33 cellular contexts compared by ENCODE assay signal in the genomic region with DNA sequence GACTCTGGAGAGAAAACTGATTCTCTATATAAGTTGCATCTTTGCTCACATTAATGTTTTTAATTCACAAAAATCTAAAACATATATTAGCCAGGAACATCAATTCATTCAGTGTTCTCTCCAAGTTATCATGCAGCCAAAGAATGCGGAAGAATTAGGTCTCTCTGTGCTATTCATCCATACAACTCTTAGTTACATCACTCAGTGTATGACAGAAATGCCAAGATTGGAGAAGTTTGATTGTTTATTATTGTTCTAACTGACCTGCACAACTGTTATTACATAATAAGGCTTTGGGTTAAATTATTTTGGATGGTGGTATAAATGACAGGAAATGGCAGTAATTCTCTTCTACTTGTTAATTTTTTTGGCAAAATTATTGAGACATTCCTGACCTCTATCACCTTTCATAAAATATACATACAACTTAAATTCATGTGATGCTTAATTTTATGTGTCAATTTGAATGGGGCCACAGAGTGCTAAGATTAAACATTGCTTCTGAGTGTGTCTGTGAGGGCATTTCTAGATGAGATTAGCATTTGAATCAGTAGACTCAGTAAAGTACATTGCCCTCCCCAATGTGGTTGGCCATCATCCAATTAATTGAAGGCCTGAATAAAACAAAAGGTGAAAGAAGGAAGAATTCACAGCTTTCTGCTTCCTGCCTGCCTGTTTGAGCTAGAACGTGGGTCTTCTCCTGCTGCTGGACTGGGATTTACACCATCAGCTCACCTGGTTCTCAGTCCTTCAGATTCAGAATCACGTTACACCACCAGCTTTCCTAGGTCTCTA.
"Had no signal": no experiment of that assay in that cellular context is flagged by ENCODE, and none has a peak within 500 bp of the region (broad histone marks: within the 10 kb centered on the region; RNA-seq: fewer than 3 reads in every experiment).

No MANE protein-coding gene starts in this region.

- H3K4me1 Mint-ChIP-seq: activated naive CD4-positive, alpha-beta T cell treated with anti-CD3 and anti-CD28 coated beads, Interleukin-2, amount 10 ng/mL, durations not matched to agents 7 days and 5 days; activated naive CD8-positive, alpha-beta T cell treated with anti-CD3 and anti-CD28 coated beads, Interleukin-2, amount 10 ng/mL, durations not matched to agents 7 days and 5 days; stimulated activated memory B cell treated with anti-CD40 and anti-IgM and Interleukin-4, amounts not matched to agents 10 μg/mL and 1 μg/mL and 100 μg/mL, for 72 hours had no signal

- FAIRE-seq: colon, islet of Langerhans had no signal

- H3K4me2 ChIP-seq: smooth muscle cell had no signal

- ATAC-seq: activated CD4-positive, CD25-positive, alpha-beta regulatory T cell treated with anti-CD3 and anti-CD28 coated beads, Interleukin-2, amount 50 U/mL, for 24 hours; esophagus mucosa; foreskin keratinocyte; heart right ventricle had no signal

- H3K4me3 Mint-ChIP-seq: activated naive CD4-positive, alpha-beta T cell treated with anti-CD3 and anti-CD28 coated beads, Interleukin-2, amount 10 ng/mL, durations not matched to agents 7 days and 5 days; activated naive CD8-positive, alpha-beta T cell treated with anti-CD3 and anti-CD28 coated beads, Interleukin-2, amount 10 ng/mL, durations not matched to agents 7 days and 5 days; activated T-helper 1 cell treated with anti-CD3 and anti-CD28 coated beads, Interleukin-12 subunit alpha, Interleukin-12 subunit beta, Interleukin-2, Interleukin-4 antibody, amounts not matched to agents 30 ng/mL and 10 ng/mL and 1 ng/mL, durations not matched to agents 14 hours and 24 hours and 36 hours; stimulated activated memory B cell treated with anti-CD40 and anti-IgM and Interleukin-4, amounts not matched to agents 10 μg/mL and 1 μg/mL and 100 μg/mL, for 72 hours; T-helper 1 cell treated with Interleukin-12 subunit alpha and Interleukin-12 subunit beta and Interleukin-4 antibody, amounts not matched to agents 30 μg/mL and 1 μg/mL, for 36 hours had no signal

- H3K4me1 ChIP-seq: breast epithelium, foreskin keratinocyte, heart right ventricle, left ventricle myocardium inferior, pancreas, prostate gland, sigmoid colon had no signal

- DNase-seq: activated CD4-positive, alpha-beta T cell treated with anti-CD3 and anti-CD28 coated beads for 48 hours; activated CD4-positive, alpha-beta T cell treated with anti-CD3 and anti-CD28 coated beads, Interleukin-2, amount 50 U/mL, for 48 hours; activated CD8-positive, alpha-beta memory T cell treated with anti-CD3 and anti-CD28 coated beads, Interleukin-2, amount 50 U/mL, for 4 hours; activated gamma-delta T cell; activated naive CD4-positive, alpha-beta T cell treated with anti-CD3 and anti-CD28 coated beads, Interleukin-2, amount 10 ng/mL, durations not matched to agents 7 days and 5 days; activated naive CD8-positive, alpha-beta T cell treated with anti-CD3 and anti-CD28 coated beads, Interleukin-2, amount 10 ng/mL, durations not matched to agents 7 days and 5 days; activated T-cell treated with anti-CD3 and anti-CD28 coated beads, Interleukin-2, amount 50 U/mL, for 1 hour; amniotic stem cell; central memory CD4-positive, alpha-beta T cell; dorsolateral prefrontal cortex; effector memory CD4-positive, alpha-beta T cell; foreskin keratinocyte; heart right ventricle; left ventricle myocardium inferior; pancreas; sigmoid colon; stimulated activated CD4-positive, alpha-beta T cell treated with anti-CD3 and anti-CD28 coated beads, Interleukin-1b, Interleukin-23, amount 100 ng/mL, for 48 hours; stimulated activated CD4-positive, alpha-beta T cell treated with anti-CD3 and anti-CD28 coated beads, Interleukin-4, amount 100 ng/mL, for 4 hours; stimulated activated CD8-positive, alpha-beta memory T cell treated with anti-CD3 and anti-CD28 coated beads, Interleukin-4, amount 100 ng/mL, for 48 hours; T-helper 9 cell; WERI-Rb-1 had no signal

- H3K27ac Mint-ChIP-seq: activated naive CD4-positive, alpha-beta T cell treated with anti-CD3 and anti-CD28 coated beads, Interleukin-2, amount 10 ng/mL, durations not matched to agents 7 days and 5 days; activated naive CD8-positive, alpha-beta T cell treated with anti-CD3 and anti-CD28 coated beads, Interleukin-2, amount 10 ng/mL, durations not matched to agents 7 days and 5 days; activated T-helper 1 cell treated with anti-CD3 and anti-CD28 coated beads, Interleukin-12 subunit alpha, Interleukin-12 subunit beta, Interleukin-2, Interleukin-4 antibody, amounts not matched to agents 30 ng/mL and 10 ng/mL and 1 ng/mL, durations not matched to agents 14 hours and 24 hours and 36 hours; stimulated activated memory B cell treated with anti-CD40 and anti-IgM and Interleukin-4, amounts not matched to agents 10 μg/mL and 1 μg/mL and 100 μg/mL, for 72 hours; T-helper 1 cell treated with Interleukin-12 subunit alpha and Interleukin-12 subunit beta and Interleukin-4 antibody, amounts not matched to agents 30 μg/mL and 1 μg/mL, for 36 hours had no signal

- H3K27me3 Mint-ChIP-seq: activated naive CD4-positive, alpha-beta T cell treated with anti-CD3 and anti-CD28 coated beads, Interleukin-2, amount 10 ng/mL, durations not matched to agents 7 days and 5 days; stimulated activated memory B cell treated with anti-CD40 and anti-IgM and Interleukin-4, amounts not matched to agents 10 μg/mL and 1 μg/mL and 100 μg/mL, for 72 hours had no signal

- H3K9me3 Mint-ChIP-seq: activated naive CD4-positive, alpha-beta T cell treated with anti-CD3 and anti-CD28 coated beads, Interleukin-2, amount 10 ng/mL, durations not matched to agents 7 days and 5 days; activated naive CD8-positive, alpha-beta T cell treated with anti-CD3 and anti-CD28 coated beads, Interleukin-2, amount 10 ng/mL, durations not matched to agents 7 days and 5 days; activated T-helper 1 cell treated with anti-CD3 and anti-CD28 coated beads, Interleukin-12 subunit alpha, Interleukin-12 subunit beta, Interleukin-2, Interleukin-4 antibody, amounts not matched to agents 30 ng/mL and 10 ng/mL and 1 ng/mL, durations not matched to agents 14 hours and 24 hours and 36 hours; T-helper 1 cell treated with Interleukin-12 subunit alpha and Interleukin-12 subunit beta and Interleukin-4 antibody, amounts not matched to agents 30 μg/mL and 1 μg/mL, for 36 hours had no signal

- H3K27me3 ChIP-seq: breast epithelium, dorsolateral prefrontal cortex, heart right ventricle, pancreas, sigmoid colon, tibial nerve had no signal

- H3K36me3 ChIP-seq: breast epithelium, heart right ventricle, left ventricle myocardium inferior, pancreas, prostate gland, sigmoid colon, tibial nerve, WERI-Rb-1 had no signal

- H3K9me3 ChIP-seq: breast epithelium, heart right ventricle, left ventricle myocardium inferior, pancreas, prostate gland, sigmoid colon, tibial nerve had no signal

- H3K36me3 Mint-ChIP-seq: activated naive CD4-positive, alpha-beta T cell treated with anti-CD3 and anti-CD28 coated beads, Interleukin-2, amount 10 ng/mL, durations not matched to agents 7 days and 5 days; activated naive CD8-positive, alpha-beta T cell treated with anti-CD3 and anti-CD28 coated beads, Interleukin-2, amount 10 ng/mL, durations not matched to agents 7 days and 5 days; stimulated activated memory B cell treated with anti-CD40 and anti-IgM and Interleukin-4, amounts not matched to agents 10 μg/mL and 1 μg/mL and 100 μg/mL, for 72 hours had no signal

- H3K27ac ChIP-seq: breast epithelium, foreskin keratinocyte, heart right ventricle, left ventricle myocardium inferior, pancreas, prostate gland, sigmoid colon, WERI-Rb-1 had no signal

- H3K4me3 ChIP-seq: breast epithelium, dorsolateral prefrontal cortex, heart right ventricle, left ventricle myocardium inferior, lung, pancreas, prostate gland, sigmoid colon, smooth muscle cell, tibial nerve had no signal
